ENCODE assay signal across 9 cellular contexts in genomic region chr1:160519542-160520435, GRCh38. TPM values are rescaled to one million over a fixed set of nuclear protein-coding genes. Genes with fewer than 3 reads are reported as not detected.
A peak's percentile ranks its signal among the peaks of the same experiment; 100 is the strongest.
DNase-seq lines count a peak whose midpoint lies in the region; ATAC-seq, FAIRE-seq and TF ChIP-seq lines count a peak whose summit lies in the region.
"Had no signal": no experiment of that assay in that cellular context is flagged by ENCODE, and none has a peak within 500 bp of the region (broad histone marks: within the 10 kb centered on the region; RNA-seq: fewer than 3 reads in every experiment).

No MANE protein-coding gene starts in this region.

- H4K20me1 ChIP-seq in keratinocyte (ENCODE audit: control insufficient read depth, extremely low read depth, insufficient read depth, low read length): no peaks in the 10 kb centered on the region

- peaks cover 15 to 47% (median 23%) of the 10 kb centered on the region in 3 donors for H3K36me3 Mint-ChIP-seq in CD8-positive, alpha-beta memory T cell
- H3K36me3 Mint-ChIP-seq in T-cell: peaks cover 26% of the 10 kb centered on the region

- peaks cover 0 to 3% (median 0%) of the 10 kb centered on the region in 5 donors for H3K9me3 Mint-ChIP-seq in CD8-positive, alpha-beta memory T cell
- H3K9me3 Mint-ChIP-seq in T-cell: peaks cover 0 to 8% (median 4%) of the 10 kb centered on the region in 3 donors

- POLR2A ChIA-PET in CD8-positive, alpha-beta memory T cell (lab: Charles Lee): interaction anchor here (1.1 kb wide), 1 partner anchor 90 kb away, joined by 4 read pairs; no protein-coding TSS in a partner anchor
- POLR2A ChIA-PET in T-cell (lab: Charles Lee): interaction anchor here (0.5 to 0.7 kb wide), 3 partner anchors 35 to 1345 kb away, joined by 3 to 11 read pairs (median 3); no protein-coding TSS in a partner anchor

- peak overlapping the region; percentile 52 for H2AFZ ChIP-seq in keratinocyte (ENCODE audit: control insufficient read depth, low read length)

- H3K4me1 Mint-ChIP-seq in CD8-positive, alpha-beta memory T cell: peaks cover 87 to 100% (median 91%) of the 10 kb centered on the region in 3 donors
- peaks cover 93 to 94% (median 94%) of the 10 kb centered on the region in 3 donors for H3K4me1 Mint-ChIP-seq in T-cell

- H3K27me3 Mint-ChIP-seq in CD8-positive, alpha-beta memory T cell: no peaks in the 10 kb centered on the region
- H3K27me3 Mint-ChIP-seq in T-cell: no peaks in the 10 kb centered on the region

- H3K4me3 Mint-ChIP-seq in CD8-positive, alpha-beta memory T cell: peak overlapping the region; percentile 95 to 99 (median 96)
- peak overlapping the region; percentile 84 to 98 (median 93) for H3K4me3 Mint-ChIP-seq in T-cell

- no peak overlapping the region for H3K9ac ChIP-seq in keratinocyte (ENCODE audit: control insufficient read depth, extremely low read depth, insufficient read depth, low read length)

- peak overlapping the region; percentile 91 for H3K4me3 ChIP-seq in CD8-positive, alpha-beta memory T cell (ENCODE audit: low read length)
- H3K4me3 ChIP-seq in keratinocyte (ENCODE audit: control insufficient read depth in 2 of 3, extremely low read depth in 1 of 3, insufficient read depth in 2 of 3, low read depth in 1 of 3, low read length in 3 of 3): peak overlapping the region in 1 of 3 experiments; percentile 41
- no peak overlapping the region for H3K4me3 ChIP-seq in HAP-1

- no peaks in the 10 kb centered on the region for H3K9me3 ChIP-seq in CD8-positive, alpha-beta memory T cell (ENCODE audit: low read length)
- H3K9me3 ChIP-seq in keratinocyte (ENCODE audit: control insufficient read depth, low read depth, low read length) (no peaks in the 10 kb centered on the region), HAP-1 (no peaks in the 10 kb centered on the region)

- CTCF ChIA-PET in CD8-positive, alpha-beta memory T cell (lab: Charles Lee): interaction anchor here (0.6 to 1.2 kb wide), 5 partner anchors 8 to 91 kb away, joined by 3 read pairs; no protein-coding TSS in a partner anchor
- CTCF ChIA-PET in T-cell (lab: Charles Lee): interaction anchor here in 1 of 2 donors (0.6 to 1.1 kb wide), 4 partner anchors 19 to 140 kb away, joined by 3 to 5 read pairs (median 4); no protein-coding TSS in a partner anchor

- in situ Hi-C loops in HAP-1 (cut with MboI; ENCODE audit: low sequenced_read_pairs): no loop called here

- no peaks in the 10 kb centered on the region for H3K79me2 ChIP-seq in keratinocyte (ENCODE audit: control insufficient read depth, insufficient read depth, low read length)

- peaks cover 80% of the 10 kb centered on the region for H3K4me1 ChIP-seq in CD8-positive, alpha-beta memory T cell (ENCODE audit: insufficient read depth, low read length)
- H3K4me1 ChIP-seq in keratinocyte (ENCODE audit: control insufficient read depth, extremely low read depth, insufficient read depth, low read length) (peaks cover 17% of the 10 kb centered on the region), HAP-1 (no peaks in the 10 kb centered on the region)

- no peak overlapping the region for H3K27ac ChIP-seq in CD8-positive, alpha-beta memory T cell (ENCODE audit: low read depth, low read length)
- no peak overlapping the region for H3K27ac ChIP-seq in keratinocyte (ENCODE audit: control insufficient read depth, insufficient read depth, low read length)

- FAIRE-seq in keratinocyte (lab: Jason Lieb, UNC): peak; percentile 84

- DNase-seq in CD8-positive, alpha-beta memory T cell: peak in 2 of 5 donors; percentile 43 to 65
- peak; percentile 23 for DNase-seq in H4 (ENCODE audit: low spot score)
- peak in 13 of 34 experiments; percentile 14 to 60 (median 23) for DNase-seq in T-cell
- DNase-seq in keratinocyte (ENCODE audit: low read depth, low spot score): no peak
- DNase-seq in NCI-H2107 treated with DMSO at 0.1 percent for 48 hours (lab: John Stamatoyannopoulos, UW; ENCODE audit: unreplicated experiment): no peak
- DNase-seq in HAP-1 (ENCODE audit: low spot score in 2 of 2): no peak
- no peak for DNase-seq in cerebellar cortex (ENCODE audit: low spot score)

- peak overlapping the region; percentile 87 to 98 (median 94) for H3K27ac Mint-ChIP-seq in CD8-positive, alpha-beta memory T cell
- H3K27ac Mint-ChIP-seq in T-cell: peak overlapping the region; percentile 94 to 97

- peak; percentile 22 to 65 (median 47) for ATAC-seq in T-cell (replicated peaks in 1 of 4)
- ATAC-seq in HG03565 (IDR thresholded peaks at IDR 0.05; ENCODE audit: unreplicated experiment): no peak

- H3K36me3 ChIP-seq in CD8-positive, alpha-beta memory T cell (ENCODE audit: insufficient read depth, low read length): no peaks in the 10 kb centered on the region
- H3K36me3 ChIP-seq in keratinocyte (ENCODE audit: control insufficient read depth in 2 of 2, extremely low read depth in 1 of 2, insufficient read depth in 2 of 2, low read length in 2 of 2): no peaks in the 10 kb centered on the region
- H3K36me3 ChIP-seq in HAP-1 (replicated peaks): no peaks in the 10 kb centered on the region

- H3K4me2 ChIP-seq in keratinocyte (ENCODE audit: control insufficient read depth, extremely low read depth, insufficient read depth, low read depth, low read length): peak overlapping the region; percentile 18

- no peak for TF ChIP-seq CTCF in keratinocyte (optimal IDR thresholded peaks at IDR 0.05 in 1 of 3, IDR thresholded peaks at IDR 0.05 in 1 of 3, conservative IDR thresholded peaks at IDR 0.05 in 1 of 3; ENCODE audit: extremely low read depth in 1 of 3, insufficient read depth in 2 of 3, low read length in 3 of 3)

- dilution Hi-C loops in keratinocyte (cut with MboI; ENCODE audit: extremely low pct_ligation_motif_present, low sequenced_read_pairs): no loop called here

- no peaks in the 10 kb centered on the region for H3K27me3 ChIP-seq in CD8-positive, alpha-beta memory T cell (ENCODE audit: insufficient read depth, low read length, poor library complexity, severe bottlenecking)
- H3K27me3 ChIP-seq in keratinocyte (ENCODE audit: control insufficient read depth, extremely low read depth, insufficient read depth, low read length) (no peaks in the 10 kb centered on the region), HAP-1 (ENCODE audit: low read depth) (no peaks in the 10 kb centered on the region; the same call in 1 of the 2 replicates)

- no peaks in the 10 kb centered on the region for H3K9me1 ChIP-seq in keratinocyte (ENCODE audit: control insufficient read depth, extremely low read depth, insufficient read depth, low read length)

RNA-seq across cellular contexts. Expression of gene SLAMF6, which starts 3.3 kb away (rescaled TPM):
- total RNA-seq in CD8-positive, alpha-beta memory T cell: 10 to 100 TPM; 28.3 to 30.7 TPM
- polyA plus RNA-seq in CD8-positive, alpha-beta memory T cell: 201 TPM
- not detected in 2 replicates for total RNA-seq in H4 (2014; rRNA removed; shearing (Covaris generic))
- total RNA-seq in T-cell: 10 to 100 TPM; 39.9 to 53.0 (median 47.3) TPM
- 0.03 TPM in 1 of 3 replicates, not detected in the others for polyA plus RNA-seq in keratinocyte
- not detected for polyA plus RNA-seq in keratinocyte (2011; ENCODE audit: low read depth)
- not detected in 2 replicates for polyA plus RNA-seq in keratinocyte (2011; cell fraction: cytosol; rRNA removed)
- not detected in 2 replicates for polyA plus RNA-seq in keratinocyte (2011; cell fraction: nucleus; rRNA removed)
- not detected in 2 replicates for polyA plus RNA-seq in keratinocyte (2012; ENCODE audit: low replicate concordance)
- polyA minus RNA-seq in keratinocyte: not detected in 3 replicates
- not detected for polyA minus RNA-seq in keratinocyte (2011; cell fraction: cytosol; rRNA and poly(A)+ RNA removed)
- not detected in 2 replicates for polyA minus RNA-seq in keratinocyte (2011; cell fraction: nucleus; rRNA and poly(A)+ RNA removed)
- total RNA-seq: fibroblast of lung had no signal
- polyA plus RNA-seq: fibroblast of lung had no signal

RNA-seq across cellular contexts. Expression of gene CD84, which starts 59.5 kb away (rescaled TPM):
- 10 to 100 TPM; 25.1 to 27.6 TPM for total RNA-seq in CD8-positive, alpha-beta memory T cell
- 58.1 TPM for polyA plus RNA-seq in CD8-positive, alpha-beta memory T cell
- not detected in 2 replicates for total RNA-seq in H4 (2014; rRNA removed; shearing (Covaris generic))
- total RNA-seq in T-cell: 10 to 100 TPM; 47.5 to 97.4 (median 51.8) TPM
- polyA plus RNA-seq in keratinocyte: 0.01 TPM in 1 of 3 replicates, not detected in the others
- not detected for polyA plus RNA-seq in keratinocyte (2011; ENCODE audit: low read depth)
- polyA plus RNA-seq in keratinocyte (2011; cell fraction: cytosol; rRNA removed): not detected in 2 replicates
- polyA plus RNA-seq in keratinocyte (2011; cell fraction: nucleus; rRNA removed): not detected in 2 replicates
- not detected in 2 replicates for polyA plus RNA-seq in keratinocyte (2012; ENCODE audit: low replicate concordance)
- not detected in 3 replicates for polyA minus RNA-seq in keratinocyte
- not detected for polyA minus RNA-seq in keratinocyte (2011; cell fraction: cytosol; rRNA and poly(A)+ RNA removed)
- not detected in 2 replicates for polyA minus RNA-seq in keratinocyte (2011; cell fraction: nucleus; rRNA and poly(A)+ RNA removed)
- total RNA-seq: fibroblast of lung had no signal
- polyA plus RNA-seq: fibroblast of lung had no signal

Comparison
In these comparisons a context has a peak if more than half of its experiments do, and no peak if none do; other contexts are left out.
1. RNA of gene SLAMF6, which starts 3.3 kb away (total RNA-seq): 39.9 to 53.0 TPM in T-cell and 28.3 to 30.7 TPM in CD8-positive, alpha-beta memory T cell; not detected in H4; every median in the first group is over 10 times any median in the second.
2. RNA of gene CD84, which starts 59.5 kb away (total RNA-seq): 47.5 to 97.4 TPM in T-cell and 25.1 to 27.6 TPM in CD8-positive, alpha-beta memory T cell; not detected in H4; every median in the first group is over 10 times any median in the second.